17 cellular contexts compared by ENCODE assay signal in genomic region chr17:69913241-69914015, GRCh38.
DNase-seq lines count a peak whose midpoint lies in the region; ATAC-seq, FAIRE-seq and TF ChIP-seq lines count a peak whose summit lies in the region.
"Had no signal": no experiment of that assay in that cellular context is flagged by ENCODE, and none has a peak within 500 bp of the region (broad histone marks: within the 10 kb centered on the region; RNA-seq: fewer than 3 reads in every experiment).

No MANE protein-coding gene starts in this region.

- CTCF ChIA-PET in CD8-positive, alpha-beta memory T cell (lab: Charles Lee), result no interaction called here

- H3K4me1 Mint-ChIP-seq in CD8-positive, alpha-beta memory T cell, result no peaks in the 10 kb centered on the region
- H3K4me1 Mint-ChIP-seq: activated CD4-positive, alpha-beta T cell treated with anti-CD3 and anti-CD28 coated beads, Interleukin-2, amount 10 ng/mL, durations not matched to agents 7 days and 5 days; activated naive CD4-positive, alpha-beta T cell treated with anti-CD3 and anti-CD28 coated beads, Interleukin-2, amount 50 U/mL, for 24 hours; central memory CD8-positive, alpha-beta T cell had no signal

- H3K4me3 Mint-ChIP-seq in CD8-positive, alpha-beta memory T cell, result no peak overlapping the region
- H3K4me3 Mint-ChIP-seq: activated CD4-positive, alpha-beta T cell treated with anti-CD3 and anti-CD28 coated beads, Interleukin-2, amount 10 ng/mL, durations not matched to agents 7 days and 5 days; activated naive CD4-positive, alpha-beta T cell treated with anti-CD3 and anti-CD28 coated beads, Interleukin-2, amount 50 U/mL, for 24 hours; central memory CD8-positive, alpha-beta T cell had no signal

- ATAC-seq in gastroesophageal sphincter, result no peak
- ATAC-seq in sciatic nerve, result peak; percentile 76
- ATAC-seq: stimulated activated naive CD8-positive, alpha-beta T cell treated with anti-CD3 and anti-CD28 coated beads, Interleukin-15, Interleukin-2, amounts not matched to agents 100 U/mL and 50 U/mL, for 24 hours had no signal

- WGBS in gastroesophageal sphincter (ENCODE audit: low coverage in 1 of 2), 2 donors, result 17 to 47% methylated on average over 2 to 4 of the region's 4 CpGs

- H3K4me3 ChIP-seq in adipocyte (ENCODE audit: low read length) (peak overlapping the region; percentile 4), gastroesophageal sphincter (peak overlapping the region; percentile 8 to 28)
- H3K4me3 ChIP-seq in CD8-positive, alpha-beta memory T cell (ENCODE audit: low read length), result no peak overlapping the region

- peak; percentile 33 for FAIRE-seq in G401.6 (lab: Jason Lieb, UNC)
- FAIRE-seq: GM19239, islet of Langerhans had no signal

- no peaks in the 10 kb centered on the region for H3K27me3 Mint-ChIP-seq in CD8-positive, alpha-beta memory T cell
- H3K27me3 Mint-ChIP-seq: activated CD4-positive, alpha-beta T cell treated with anti-CD3 and anti-CD28 coated beads, Interleukin-2, amount 10 ng/mL, durations not matched to agents 7 days and 5 days; activated naive CD4-positive, alpha-beta T cell treated with anti-CD3 and anti-CD28 coated beads, Interleukin-2, amount 50 U/mL, for 24 hours; central memory CD8-positive, alpha-beta T cell had no signal

- no peaks in the 10 kb centered on the region for H3K27me3 ChIP-seq in adipocyte (replicated peaks; ENCODE audit: control insufficient read depth, insufficient read depth, low read length)
- no peaks in the 10 kb centered on the region for H3K27me3 ChIP-seq in gastroesophageal sphincter
- H3K27me3 ChIP-seq in CD8-positive, alpha-beta memory T cell (ENCODE audit: insufficient read depth, low read length, poor library complexity, severe bottlenecking), result no peaks in the 10 kb centered on the region

- POLR2A ChIA-PET in CD8-positive, alpha-beta memory T cell (lab: Charles Lee), result no interaction called here

- peak overlapping the region; percentile 67 for H3K9ac ChIP-seq in adipocyte (ENCODE audit: low read length)

- no peak for TF ChIP-seq EP300 in gastroesophageal sphincter (IDR thresholded peaks at IDR 0.05)

- no peaks in the 10 kb centered on the region for H3K9me3 ChIP-seq in adipocyte (ENCODE audit: control insufficient read depth, low read length)
- no peaks in the 10 kb centered on the region for H3K9me3 ChIP-seq in gastroesophageal sphincter
- H3K9me3 ChIP-seq in CD8-positive, alpha-beta memory T cell (ENCODE audit: low read length), result no peaks in the 10 kb centered on the region

- no peaks in the 10 kb centered on the region for H3K36me3 Mint-ChIP-seq in CD8-positive, alpha-beta memory T cell
- H3K36me3 Mint-ChIP-seq: activated naive CD4-positive, alpha-beta T cell treated with anti-CD3 and anti-CD28 coated beads, Interleukin-2, amount 50 U/mL, for 24 hours had no signal

- peaks cover 0 to 1% (median 0%) of the 10 kb centered on the region in 5 donors for H3K9me3 Mint-ChIP-seq in CD8-positive, alpha-beta memory T cell
- H3K9me3 Mint-ChIP-seq: activated CD4-positive, alpha-beta T cell treated with anti-CD3 and anti-CD28 coated beads, Interleukin-2, amount 10 ng/mL, durations not matched to agents 7 days and 5 days; activated naive CD4-positive, alpha-beta T cell treated with anti-CD3 and anti-CD28 coated beads, Interleukin-2, amount 50 U/mL, for 24 hours had no signal

- intact Hi-C loops in sciatic nerve (cut with DNase I), result no loop called here

- DNase-seq in adipocyte (ENCODE audit: low read depth) (peak; percentile 9), sciatic nerve (ENCODE audit: low spot score) (no peak), HuH-7.5 (ENCODE audit: low spot score) (no peak), KG1 (lab: John Stamatoyannopoulos, UW) (no peak)
- no peak for DNase-seq in activated effector memory CD4-positive, alpha-beta T cell treated with anti-CD3 and anti-CD28 coated beads, Interleukin-2, amount 50 U/mL, for 16 hours
- DNase-seq in CD8-positive, alpha-beta memory T cell, result no peak
- DNase-seq: activated CD4-positive, alpha-beta T cell treated with anti-CD3 and anti-CD28 coated beads, Interleukin-2, amount 10 ng/mL, durations not matched to agents 7 days and 5 days; NCI-H1694; nucleus accumbens; SIG-M5; stimulated activated naive CD8-positive, alpha-beta T cell treated with anti-CD3 and anti-CD28 coated beads, Interleukin-15, Interleukin-2, amounts not matched to agents 100 U/mL and 50 U/mL, for 24 hours had no signal

- no peak overlapping the region for H3K27ac Mint-ChIP-seq in CD8-positive, alpha-beta memory T cell
- H3K27ac Mint-ChIP-seq: activated CD4-positive, alpha-beta T cell treated with anti-CD3 and anti-CD28 coated beads, Interleukin-2, amount 10 ng/mL, durations not matched to agents 7 days and 5 days; activated naive CD4-positive, alpha-beta T cell treated with anti-CD3 and anti-CD28 coated beads, Interleukin-2, amount 50 U/mL, for 24 hours had no signal

- H3K27ac ChIP-seq in gastroesophageal sphincter, result peak overlapping the region; percentile 30 to 71 (median 51)
- H3K27ac ChIP-seq in CD8-positive, alpha-beta memory T cell (ENCODE audit: low read depth, low read length), result no peak overlapping the region

- TF ChIP-seq CTCF in gastroesophageal sphincter (IDR thresholded peaks at IDR 0.05), result peak in 2 of 4 experiments; percentile 41 to 42

- no peak for TF ChIP-seq POLR2A in gastroesophageal sphincter (IDR thresholded peaks at IDR 0.05)

- H3K36me3 ChIP-seq in adipocyte (ENCODE audit: control insufficient read depth, insufficient read depth, low read length, severe bottlenecking), result no peaks in the 10 kb centered on the region
- no peaks in the 10 kb centered on the region for H3K36me3 ChIP-seq in gastroesophageal sphincter
- H3K36me3 ChIP-seq in CD8-positive, alpha-beta memory T cell (ENCODE audit: insufficient read depth, low read length), result no peaks in the 10 kb centered on the region

- H3K4me1 ChIP-seq in adipocyte (ENCODE audit: control insufficient read depth, insufficient read depth, low read length) (peaks cover 10% of the 10 kb centered on the region), gastroesophageal sphincter (peaks cover 0 to 19% (median 0%) of the 10 kb centered on the region in 3 donors)
- H3K4me1 ChIP-seq in CD8-positive, alpha-beta memory T cell (ENCODE audit: insufficient read depth, low read length), result no peaks in the 10 kb centered on the region
